Comparison of ENCODE assay signal across 6 cellular contexts in genomic region chr16:2470603-2471015, GRCh38. TPM values are rescaled to one million over a fixed set of nuclear protein-coding genes. Genes with fewer than 3 reads are reported as not detected.
DNase-seq lines count a peak whose midpoint lies in the region; ATAC-seq and TF ChIP-seq lines count a peak whose summit lies in the region.

No MANE protein-coding gene starts in this region.

- WGBS in mesodermal cell (ENCODE audit: insufficient coverage in 2 of 2), 2 experiments = 51 to 64% methylated on average over 6 to 9 of the region's 9 CpGs

- H3K4me1 ChIP-seq in GM23338 (ENCODE audit: insufficient read depth) = peaks cover 15% of the 10 kb centered on the region
- H3K4me1 ChIP-seq in mesodermal cell (ENCODE audit: control insufficient read depth, insufficient read depth, low read length, poor library complexity, severe bottlenecking) = peaks cover 16% of the 10 kb centered on the region

- peaks cover 51% of the 10 kb centered on the region for H3K27me3 Mint-ChIP-seq in GM23338 (ENCODE audit: insufficient read depth, low read depth, poor library complexity)

- H3K27ac Mint-ChIP-seq in GM23338 = no peak overlapping the region

- H3K4me3 Mint-ChIP-seq in GM23338 = peak overlapping the region; percentile 45

- H3K9me3 Mint-ChIP-seq in GM23338 = no peaks in the 10 kb centered on the region

- H3K36me3 ChIP-seq in GM23338 (ENCODE audit: insufficient read depth) (no peaks in the 10 kb centered on the region), mesodermal cell (ENCODE audit: control insufficient read depth, insufficient read depth, low read length) (no peaks in the 10 kb centered on the region)

- H3K4me1 Mint-ChIP-seq in GM23338 = peaks cover 18% of the 10 kb centered on the region

- no peak for TF ChIP-seq CTCF in GM23338 (conservative IDR thresholded peaks at IDR 0.05; ENCODE audit: low read depth in 2 of 2)

- DNase-seq in GM23338 (ENCODE audit: low spot score) (peak; percentile 42), NCI-H345 (lab: John Stamatoyannopoulos, UW) (peak; percentile 73), left lobe of liver (ENCODE audit: low spot score) (no peak), cerebellum (ENCODE audit: low spot score) (no peak), NCI-H1105 treated with DMSO at 0.1 percent for 48 hours (lab: John Stamatoyannopoulos, UW) (no peak)

- no peak overlapping the region for H2AFZ ChIP-seq in GM23338

- H3K27me3 ChIP-seq in GM23338 (ENCODE audit: insufficient read depth) = peaks cover 65% of the 10 kb centered on the region

- no peaks in the 10 kb centered on the region for H4K20me1 ChIP-seq in GM23338 (replicated peaks; ENCODE audit: insufficient read depth)

- ATAC-seq in GM23338 (no peak), left lobe of liver (no peak)

- H3K9me3 ChIP-seq in mesodermal cell (ENCODE audit: control insufficient read depth, low read length) = no peaks in the 10 kb centered on the region

- H3K4me3 ChIP-seq in GM23338 (peak overlapping the region; percentile 54), mesodermal cell (ENCODE audit: extremely low read depth, insufficient read depth, low read length, poor library complexity, severe bottlenecking) (peak overlapping the region; percentile 32)

- H3K4me2 ChIP-seq in GM23338 = peak overlapping the region; percentile 78

- peaks cover 19% of the 10 kb centered on the region; the same call in 1 of the 2 replicates for H3F3A ChIP-seq in GM23338 (replicated peaks; ENCODE audit: low read depth)

- H3K36me3 Mint-ChIP-seq in GM23338 (ENCODE audit: low read depth) = no peaks in the 10 kb centered on the region; the same call in 2 of the 3 replicates

- H3K27ac ChIP-seq in GM23338 (ENCODE audit: low read depth) (no peak overlapping the region), mesodermal cell (ENCODE audit: low read depth, low read length, severe bottlenecking) (no peak overlapping the region)

- H3K79me2 ChIP-seq in GM23338 (replicated peaks; ENCODE audit: insufficient read depth) = no peaks in the 10 kb centered on the region

- H3K9me2 ChIP-seq in GM23338 (ENCODE audit: insufficient read depth) = no peaks in the 10 kb centered on the region

TF ChIP-seq in GM23338, 12 proteins besides CTCF, POLR2A, EP300 and RAD21 (continues in another document):
- TF ChIP-seq NANOG (IDR thresholded peaks at IDR 0.05; ENCODE audit: borderline replicate concordance) (no peak), ZNF114 (CRISPR knock-in tag; IDR thresholded peaks at IDR 0.05) (no peak), STAT1 (IDR thresholded peaks at IDR 0.05; ENCODE audit: unreplicated experiment) (no peak), ZNF331 (CRISPR knock-in tag; IDR thresholded peaks at IDR 0.05; ENCODE audit: low read depth) (no peak), REST (IDR thresholded peaks at IDR 0.05; ENCODE audit: unreplicated experiment) (no peak), EZH2 (IDR thresholded peaks at IDR 0.05; ENCODE audit: low read depth, unreplicated experiment) (no peak), EZH2phosphoT487 (IDR thresholded peaks at IDR 0.05; ENCODE audit: unreplicated experiment) (no peak)
- TF ChIP-seq, protein P1, sequence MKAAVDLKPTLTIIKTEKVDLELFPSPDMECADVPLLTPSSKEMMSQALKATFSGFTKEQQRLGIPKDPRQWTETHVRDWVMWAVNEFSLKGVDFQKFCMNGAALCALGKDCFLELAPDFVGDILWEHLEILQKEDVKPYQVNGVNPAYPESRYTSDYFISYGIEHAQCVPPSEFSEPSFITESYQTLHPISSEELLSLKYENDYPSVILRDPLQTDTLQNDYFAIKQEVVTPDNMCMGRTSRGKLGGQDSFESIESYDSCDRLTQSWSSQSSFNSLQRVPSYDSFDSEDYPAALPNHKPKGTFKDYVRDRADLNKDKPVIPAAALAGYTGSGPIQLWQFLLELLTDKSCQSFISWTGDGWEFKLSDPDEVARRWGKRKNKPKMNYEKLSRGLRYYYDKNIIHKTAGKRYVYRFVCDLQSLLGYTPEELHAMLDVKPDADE (IDR thresholded peaks at IDR 0.05) = no peak

RNA-seq across cellular contexts. Expression of gene NTN3, which starts 0.5 kb away (rescaled TPM):
- 1.7 and 3.0 TPM in 2 replicates for total RNA-seq in GM23338 (2014; rRNA removed; shearing (Covaris generic))
- 0.10 TPM in 1 of 2 replicates, not detected in the other for polyA plus RNA-seq in GM23338 (2016; fragmentation: Nextera tagmentation; extraction: Ambion mirVana)
- 0.70 TPM for polyA plus RNA-seq in mesodermal cell (2013, experiment 1 of 2)
- 0.30 TPM for polyA plus RNA-seq in mesodermal cell (2013, experiment 2 of 2)
- total RNA-seq in left lobe of liver (3.6 TPM), cerebellum (2.5 TPM)

RNA-seq across cellular contexts. Expression of gene TBC1D24, which starts 4.3 kb away (rescaled TPM):
- total RNA-seq in GM23338 (2014; rRNA removed; shearing (Covaris generic)) = 19.3 and 21.0 TPM in 2 replicates
- 5.4 and 6.1 TPM in 2 replicates for polyA plus RNA-seq in GM23338 (2016; fragmentation: Nextera tagmentation; extraction: Ambion mirVana)
- polyA plus RNA-seq in mesodermal cell (2013, experiment 1 of 2) = 5.9 TPM
- polyA plus RNA-seq in mesodermal cell (2013, experiment 2 of 2) = 5.0 TPM
- total RNA-seq in left lobe of liver = 32.5 TPM
- 30.4 TPM for total RNA-seq in cerebellum

RNA-seq across cellular contexts. Expression of gene TEDC2, which starts 10.7 kb away (rescaled TPM):
- 86.5 and 98.9 TPM in 2 replicates for total RNA-seq in GM23338 (2014; rRNA removed; shearing (Covaris generic))
- polyA plus RNA-seq in GM23338 (2016; fragmentation: Nextera tagmentation; extraction: Ambion mirVana) = 50.2 and 50.6 TPM in 2 replicates
- 15.0 TPM for polyA plus RNA-seq in mesodermal cell (2013, experiment 1 of 2)
- 13.2 TPM for polyA plus RNA-seq in mesodermal cell (2013, experiment 2 of 2)
- total RNA-seq in left lobe of liver (0.63 TPM), cerebellum (5.9 TPM)

RNA-seq across cellular contexts. Expression of gene CCNF, which starts 41.4 kb away (rescaled TPM):
- 53.0 and 54.2 TPM in 2 replicates for total RNA-seq in GM23338 (2014; rRNA removed; shearing (Covaris generic))
- 21.2 and 24.5 TPM in 2 replicates for polyA plus RNA-seq in GM23338 (2016; fragmentation: Nextera tagmentation; extraction: Ambion mirVana)
- 25.7 TPM for polyA plus RNA-seq in mesodermal cell (2013, experiment 1 of 2)
- polyA plus RNA-seq in mesodermal cell (2013, experiment 2 of 2) = 23.2 TPM
- total RNA-seq in left lobe of liver (2.0 TPM), cerebellum (11.1 TPM)

RNA-seq across cellular contexts. Expression of gene ATP6V0C, which starts 43.1 kb away (rescaled TPM):
- total RNA-seq in GM23338 (2014; rRNA removed; shearing (Covaris generic)) = 98.2 and 109 TPM in 2 replicates
- 154 and 162 TPM in 2 replicates for polyA plus RNA-seq in GM23338 (2016; fragmentation: Nextera tagmentation; extraction: Ambion mirVana)
- polyA plus RNA-seq in mesodermal cell (2013, experiment 1 of 2) = 255 TPM
- polyA plus RNA-seq in mesodermal cell (2013, experiment 2 of 2) = 193 TPM
- 87.0 TPM for total RNA-seq in left lobe of liver
- 23.9 TPM for total RNA-seq in cerebellum

Comparison
In these comparisons a context has a peak if more than half of its experiments do, and no peak if none do; other contexts are left out.
1. DNase-seq: peak in GM23338 (single experiment) and NCI-H345 (single experiment); none in left lobe of liver (single experiment), cerebellum (single experiment) and NCI-H1105 treated with DMSO at 0.1 percent for 48 hours (single experiment).
2. RNA of gene TEDC2, which starts 10.7 kb away (total RNA-seq): 86.5 to 98.9 TPM in GM23338; 5.9 TPM in cerebellum (single experiment) and 0.63 TPM in left lobe of liver (single experiment); every median in the first group is over 10 times any median in the second.